Comparison of ENCODE assay signal across 1 cellular context in genomic region chr22:38017939-38018885, GRCh38.
TF ChIP-seq lines count a peak whose summit lies in the region.

No MANE protein-coding gene starts in this region.

TF ChIP-seq in HepG2, 621 proteins besides CTCF, POLR2A, EP300 and RAD21:
- TF ChIP-seq ZNF891 (CRISPR knock-in tag; IDR thresholded peaks at IDR 0.05) (no peak), CSRNP1 (CRISPR knock-in tag; IDR thresholded peaks at IDR 0.05) (0 out of 2 replicates have a peak, but pooled peaks have one; percentile 36), MYPOP (CRISPR knock-in tag; IDR thresholded peaks at IDR 0.05) (no peak), ZNF724P (CRISPR knock-in tag; IDR thresholded peaks at IDR 0.05; ENCODE audit: borderline replicate concordance) (no peak), IKZF5 (CRISPR knock-in tag; IDR thresholded peaks at IDR 0.05) (no peak), SALL1 (CRISPR knock-in tag; IDR thresholded peaks at IDR 0.05) (0 out of 2 replicates have a peak, but pooled peaks have one; percentile 12), NR2F6 (IDR thresholded peaks at IDR 0.05) (peak; percentile 84), NR2F6 (CRISPR knock-in tag; IDR thresholded peaks at IDR 0.05) (peak; percentile 50; the same call in 1 of the 2 replicates), NR2C2 (CRISPR knock-in tag; IDR thresholded peaks at IDR 0.05; ENCODE audit: borderline replicate concordance) (peak; percentile 59; the same call in 1 of the 2 replicates), BCL6 (CRISPR knock-in tag; IDR thresholded peaks at IDR 0.05) (no peak), ZNF557 (CRISPR knock-in tag; IDR thresholded peaks at IDR 0.05) (no peak), NR3C1 (CRISPR knock-in tag; IDR thresholded peaks at IDR 0.05) (no peak), HNF4G (IDR thresholded peaks at IDR 0.05; ENCODE audit: borderline replicate concordance, low read depth, low read length) (peak; percentile 13; the same call in 1 of the 2 replicates), HNF4G (CRISPR knock-in tag; IDR thresholded peaks at IDR 0.05; ENCODE audit: borderline replicate concordance, low read depth) (no peak), ZMYM3 (CRISPR knock-in tag; IDR thresholded peaks at IDR 0.05) (no peak), ZNF317 (CRISPR knock-in tag; IDR thresholded peaks at IDR 0.05) (no peak), RBAK (CRISPR knock-in tag; IDR thresholded peaks at IDR 0.05) (no peak), ZNF775 (CRISPR knock-in tag; IDR thresholded peaks at IDR 0.05; ENCODE audit: borderline replicate concordance) (no peak), RARA (CRISPR knock-in tag; IDR thresholded peaks at IDR 0.05) (peak; percentile 61), ZNF644 (CRISPR knock-in tag; IDR thresholded peaks at IDR 0.05; ENCODE audit: low read depth) (no peak), SIN3B (IDR thresholded peaks at IDR 0.05; ENCODE audit: low read length) (no peak), ZNF3 (CRISPR knock-in tag; IDR thresholded peaks at IDR 0.05) (no peak), CREM (IDR thresholded peaks at IDR 0.05) (no peak), CREM (CRISPR knock-in tag; IDR thresholded peaks at IDR 0.05) (no peak), ZZZ3 (CRISPR knock-in tag; IDR thresholded peaks at IDR 0.05; ENCODE audit: borderline replicate concordance) (no peak), STAG1 (CRISPR knock-in tag; IDR thresholded peaks at IDR 0.05) (no peak), ZNF276 (CRISPR knock-in tag; IDR thresholded peaks at IDR 0.05; ENCODE audit: low read depth) (no peak), HNF4A (CRISPR knock-in tag; IDR thresholded peaks at IDR 0.05) (peak; percentile 71), ZNF781 (CRISPR knock-in tag; IDR thresholded peaks at IDR 0.05; ENCODE audit: borderline replicate concordance, not compliant biosample characterization) (no peak), FUBP1 (CRISPR knock-in tag; IDR thresholded peaks at IDR 0.05; ENCODE audit: borderline replicate concordance) (no peak), SAP130 (CRISPR knock-in tag; IDR thresholded peaks at IDR 0.05; ENCODE audit: low read depth) (no peak), TEAD2 (CRISPR knock-in tag; IDR thresholded peaks at IDR 0.05) (no peak), PITX1 (CRISPR knock-in tag; IDR thresholded peaks at IDR 0.05) (peak; percentile 52; the same call in 1 of the 2 replicates), PRPF4 (IDR thresholded peaks at IDR 0.05; ENCODE audit: low read depth, low read length, poor library complexity, severe bottlenecking) (no peak), SMARCC2 (IDR thresholded peaks at IDR 0.05) (no peak), ZNF232 (CRISPR knock-in tag; IDR thresholded peaks at IDR 0.05; ENCODE audit: borderline replicate concordance) (no peak), TCF12 (IDR thresholded peaks at IDR 0.05) (no peak), TCF12 (CRISPR knock-in tag; IDR thresholded peaks at IDR 0.05) (no peak), LCORL (IDR thresholded peaks at IDR 0.05) (no peak), LCORL (CRISPR knock-in tag; IDR thresholded peaks at IDR 0.05) (peak; percentile 35; the same call in 1 of the 2 replicates), TARDBP (CRISPR knock-in tag; IDR thresholded peaks at IDR 0.05) (no peak), NFRKB (IDR thresholded peaks at IDR 0.05) (no peak), MAZ (IDR thresholded peaks at IDR 0.05; ENCODE audit: borderline replicate concordance, low read depth, low read length) (no peak), MAZ (CRISPR knock-in tag; IDR thresholded peaks at IDR 0.05; ENCODE audit: low read depth) (no peak), ZNF574 (CRISPR knock-in tag; IDR thresholded peaks at IDR 0.05) (no peak), AHR (CRISPR knock-in tag; IDR thresholded peaks at IDR 0.05) (no peak), ZNF687 (CRISPR knock-in tag; IDR thresholded peaks at IDR 0.05) (0 out of 2 replicates have a peak, but pooled peaks have one; percentile 7), ZNF230 (CRISPR knock-in tag; IDR thresholded peaks at IDR 0.05) (no peak), MXI1 (IDR thresholded peaks at IDR 0.05; ENCODE audit: borderline replicate concordance, low read depth, low read length) (no peak), ZNF761 (CRISPR knock-in tag; conservative IDR thresholded peaks at IDR 0.05) (no peak), ZNF468 (CRISPR knock-in tag; IDR thresholded peaks at IDR 0.05) (no peak), KDM5A (IDR thresholded peaks at IDR 0.05; ENCODE audit: borderline replicate concordance, low read length) (no peak), ZNF670 (CRISPR knock-in tag; IDR thresholded peaks at IDR 0.05; ENCODE audit: borderline replicate concordance) (no peak), ZBTB44 (CRISPR knock-in tag; IDR thresholded peaks at IDR 0.05) (no peak), NR2F2 (IDR thresholded peaks at IDR 0.05; ENCODE audit: borderline replicate concordance, low read depth) (peak; percentile 72), NFATC3 (CRISPR knock-in tag; IDR thresholded peaks at IDR 0.05) (no peak), PLRG1 (conservative IDR thresholded peaks at IDR 0.05) (no peak), ZNF160 (CRISPR knock-in tag; IDR thresholded peaks at IDR 0.05) (no peak), ZNF382 (CRISPR knock-in tag; IDR thresholded peaks at IDR 0.05; ENCODE audit: borderline replicate concordance) (no peak)
